7 cellular contexts compared by ENCODE assay signal in genomic region chr11:83033972-83034672, GRCh38. TPM values are rescaled to one million over a fixed set of nuclear protein-coding genes. Genes with fewer than 3 reads are reported as not detected.
DNase-seq lines count a peak whose midpoint lies in the region; ATAC-seq lines count a peak whose summit lies in the region.

No MANE protein-coding gene starts in this region.

- peaks cover 25 to 26% of the 10 kb centered on the region in 2 donors for H3K4me1 ChIP-seq in duodenal mucosa (ENCODE audit: control insufficient read depth in 1 of 2, insufficient read depth in 2 of 2, low read length in 2 of 2)

- no peaks in the 10 kb centered on the region for H3K9me3 ChIP-seq in duodenal mucosa (ENCODE audit: control insufficient read depth in 1 of 2, low read length in 2 of 2)

- H3K36me3 ChIP-seq in duodenal mucosa (ENCODE audit: control insufficient read depth in 1 of 2, insufficient read depth in 2 of 2, low read length in 2 of 2), result no peaks in the 10 kb centered on the region

- H3K27me3 ChIP-seq in duodenal mucosa (ENCODE audit: control insufficient read depth in 1 of 2, insufficient read depth in 2 of 2, low read length in 2 of 2), result no peaks in the 10 kb centered on the region

- H3K9ac ChIP-seq in duodenal mucosa (ENCODE audit: low read depth in 1 of 2, low read length in 2 of 2), result peak overlapping the region in 1 of 2 donors; percentile 13

- no peak overlapping the region for H3K27ac ChIP-seq in duodenal mucosa (ENCODE audit: low read depth, low read length)

- peak overlapping the region; percentile 23 to 32 for H3K4me3 ChIP-seq in duodenal mucosa (ENCODE audit: low read depth in 1 of 2, low read length in 2 of 2)

- ATAC-seq in GM21390 (IDR thresholded peaks at IDR 0.05; ENCODE audit: unreplicated experiment), result peak; percentile 42

- peak; percentile 86 for DNase-seq in NCI-H69 (lab: John Stamatoyannopoulos, UW)
- DNase-seq in myocyte (ENCODE audit: low read depth), result peak; percentile 79
- DNase-seq in stimulated activated CD4-positive, alpha-beta T cell treated with anti-CD3 and anti-CD28 coated beads, Interleukin-1b, Interleukin-23, amount 100 ng/mL, for 48 hours, result no peak
- no peak for DNase-seq in HuH-7.5 (ENCODE audit: low spot score)
- DNase-seq in GF-D8 (lab: John Stamatoyannopoulos, UW), result no peak

RNA-seq across cellular contexts. Expression of gene RAB30, which starts 37.6 kb away (rescaled TPM):
- 13.6 and 23.0 TPM in 2 replicates for total RNA-seq in myocyte
- polyA plus RNA-seq in myocyte (2012), result 10.0 TPM

Comparison
In these comparisons a context has a peak if more than half of its experiments do, and no peak if none do; other contexts are left out.
1. DNase-seq: peak in NCI-H69 (single experiment) and myocyte (single experiment); none in stimulated activated CD4-positive, alpha-beta T cell treated with anti-CD3 and anti-CD28 coated beads, Interleukin-1b, Interleukin-23, amount 100 ng/mL, for 48 hours (single experiment), HuH-7.5 (single experiment) and GF-D8 (single experiment).